16 cellular contexts compared by ENCODE assay signal in genomic region chr17:65660947-65661346, GRCh38.
DNase-seq lines count a peak whose midpoint lies in the region; ATAC-seq and TF ChIP-seq lines count a peak whose summit lies in the region.
"Had no signal": no experiment of that assay in that cellular context is flagged by ENCODE, and none has a peak within 500 bp of the region (broad histone marks: within the 10 kb centered on the region; RNA-seq: fewer than 3 reads in every experiment).

No MANE protein-coding gene starts in this region.

- peak; percentile 61 for DNase-seq in GM04503 (ENCODE audit: low read depth)
- DNase-seq in MG63: peak; percentile 18
- DNase-seq in epithelial cell of esophagus (ENCODE audit: low read depth): peak; percentile 12
- peak; percentile 42 for DNase-seq in osteoblast (ENCODE audit: insufficient read length, low spot score, missing footprints)
- DNase-seq in LoVo (ENCODE audit: low spot score): no peak
- no peak for DNase-seq in upper lobe of right lung
- no peak for DNase-seq in ascending aorta (ENCODE audit: low spot score in 2 of 2)
- DNase-seq: activated naive CD8-positive, alpha-beta T cell treated with anti-CD3 and anti-CD28 coated beads, Interleukin-2, amount 50 U/mL, for 24 hours; cortex of kidney; mesendoderm; NCI-H1930; NCI-H774; stimulated activated CD4-positive, alpha-beta T cell treated with anti-CD3 and anti-CD28 coated beads, Interleukin-12 subunit alpha, Interleukin-12 subunit beta, amount 100 ng/mL, for 4 hours had no signal

- peaks cover 3% of the 10 kb centered on the region; the same call in 1 of the 2 replicates for H3K9me3 ChIP-seq in MG63
- no peaks in the 10 kb centered on the region for H3K9me3 ChIP-seq in osteoblast (ENCODE audit: low read depth, low read length)
- H3K9me3 ChIP-seq in upper lobe of right lung: no peaks in the 10 kb centered on the region
- no peaks in the 10 kb centered on the region for H3K9me3 ChIP-seq in ascending aorta
- H3K9me3 ChIP-seq: gastroesophageal sphincter had no signal

- H3K4me3 ChIP-seq in MG63 (no peak overlapping the region), epithelial cell of esophagus (ENCODE audit: low read length) (no peak overlapping the region), osteoblast (ENCODE audit: insufficient read depth, low read length) (no peak overlapping the region), upper lobe of right lung (no peak overlapping the region), ascending aorta (no peak overlapping the region)
- H3K4me3 ChIP-seq: gastroesophageal sphincter had no signal

- TF ChIP-seq CTCF in epithelial cell of esophagus (IDR thresholded peaks at IDR 0.05; ENCODE audit: insufficient read depth, low read depth, low read length, missing control alignments) (no peak), osteoblast (IDR thresholded peaks at IDR 0.05; ENCODE audit: extremely low read depth, low read depth, low read length) (no peak), upper lobe of right lung (IDR thresholded peaks at IDR 0.05) (no peak), ascending aorta (IDR thresholded peaks at IDR 0.05) (no peak)

- no peak overlapping the region for H2AFZ ChIP-seq in osteoblast (ENCODE audit: low read length)

- H3K27me3 ChIP-seq in MG63 (no peaks in the 10 kb centered on the region), osteoblast (ENCODE audit: insufficient read depth, low read length) (no peaks in the 10 kb centered on the region), upper lobe of right lung (no peaks in the 10 kb centered on the region), ascending aorta (no peaks in the 10 kb centered on the region)
- H3K27me3 ChIP-seq: gastroesophageal sphincter had no signal

- H3K36me3 ChIP-seq in MG63 (no peaks in the 10 kb centered on the region), osteoblast (ENCODE audit: insufficient read depth, low read length) (no peaks in the 10 kb centered on the region), upper lobe of right lung (no peaks in the 10 kb centered on the region), ascending aorta (no peaks in the 10 kb centered on the region)
- H3K36me3 ChIP-seq: gastroesophageal sphincter had no signal

- ATAC-seq in upper lobe of right lung: no peak
- no peak for ATAC-seq in HG02884 (IDR thresholded peaks at IDR 0.05; ENCODE audit: unreplicated experiment)
- ATAC-seq: activated CD4-positive, CD25-positive, alpha-beta regulatory T cell treated with anti-CD3 and anti-CD28 coated beads, Interleukin-2, amount 50 U/mL, for 24 hours; activated naive CD8-positive, alpha-beta T cell treated with anti-CD3 and anti-CD28 coated beads, Interleukin-2, amount 50 U/mL, for 24 hours; gastroesophageal sphincter had no signal

- H4K20me1 ChIP-seq in osteoblast (ENCODE audit: insufficient read depth, low read length): no peaks in the 10 kb centered on the region

- intact Hi-C loops in upper lobe of right lung (cut with DNase I) (no loop called here), ascending aorta (cut with DNase I) (no loop called here)

- H3K4me2 ChIP-seq in osteoblast (ENCODE audit: insufficient read depth, low read length): no peak overlapping the region

- H3K27ac ChIP-seq in osteoblast (ENCODE audit: low read depth, low read length): no peak overlapping the region
- H3K27ac ChIP-seq in upper lobe of right lung: no peak overlapping the region
- H3K27ac ChIP-seq in ascending aorta: no peak overlapping the region
- H3K27ac ChIP-seq: gastroesophageal sphincter had no signal

- H3K79me2 ChIP-seq in osteoblast (ENCODE audit: insufficient read depth, low read length): no peaks in the 10 kb centered on the region

- peaks cover 22% of the 10 kb centered on the region for H3K4me1 ChIP-seq in osteoblast (ENCODE audit: insufficient read depth, low read length)
- H3K4me1 ChIP-seq in upper lobe of right lung: no peaks in the 10 kb centered on the region
- H3K4me1 ChIP-seq in ascending aorta: no peaks in the 10 kb centered on the region

Comparison
In these comparisons a context has a peak if more than half of its experiments do, and no peak if none do; other contexts are left out.
1. DNase-seq: peak in GM04503 (single experiment), MG63 (single experiment), epithelial cell of esophagus (single experiment) and osteoblast (single experiment); none in LoVo (single experiment), upper lobe of right lung (single experiment) and ascending aorta (0 of 2).